In the genomic region with DNA sequence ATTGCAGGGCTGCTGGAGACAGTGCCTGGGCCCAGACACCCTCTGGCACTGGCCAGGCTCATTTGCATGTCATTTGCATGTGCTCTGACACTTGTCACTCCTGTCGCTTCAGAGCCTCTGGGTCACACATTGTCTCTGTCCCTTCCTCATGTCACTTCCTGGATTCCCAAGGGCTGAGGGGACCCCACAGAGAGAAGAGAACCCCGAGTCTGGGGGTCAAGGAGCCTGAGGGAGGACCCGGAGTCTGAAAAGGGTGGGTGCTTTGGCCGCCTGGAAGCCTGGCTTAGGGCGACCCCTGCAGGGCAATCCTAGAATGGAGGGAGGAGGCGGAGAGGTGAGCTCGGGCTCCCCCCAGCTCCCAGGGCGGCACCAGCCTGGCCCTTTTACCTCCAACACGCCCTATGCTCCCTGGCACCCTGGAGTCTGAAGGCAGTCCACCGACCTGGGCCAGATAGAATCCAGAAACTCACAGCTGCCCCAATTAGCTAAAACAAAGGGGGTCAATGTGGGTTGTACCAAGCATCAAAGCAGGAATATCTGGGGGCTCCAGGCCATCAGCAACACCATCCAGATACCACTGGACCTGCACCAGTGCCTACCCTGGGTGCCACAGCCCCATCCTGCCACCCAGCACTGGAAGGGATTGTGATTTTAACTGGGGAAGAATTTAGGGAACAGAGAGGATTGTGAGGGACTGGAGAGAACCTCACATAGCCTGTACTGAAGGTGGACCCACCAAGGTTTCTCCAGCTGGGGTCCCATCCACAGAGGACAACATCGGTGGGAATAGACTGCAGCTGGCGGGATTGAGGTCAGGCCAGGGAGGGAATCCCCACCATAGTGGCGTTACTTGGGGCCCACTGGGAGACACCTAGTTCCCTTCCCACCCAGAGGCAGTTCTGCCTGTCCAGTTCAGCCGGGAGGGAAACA, we compare ENCODE assay signal across 9 cellular contexts. TPM values are rescaled to one million over a fixed set of nuclear protein-coding genes. Genes with fewer than 3 reads are reported as not detected.
A peak's percentile ranks its signal among the peaks of the same experiment; 100 is the strongest.
DNase-seq lines count a peak whose midpoint lies in the region; ATAC-seq and TF ChIP-seq lines count a peak whose summit lies in the region.
"Had no signal": no experiment of that assay in that cellular context is flagged by ENCODE, and none has a peak within 500 bp of the region (broad histone marks: within the 10 kb centered on the region; RNA-seq: fewer than 3 reads in every experiment).

No MANE protein-coding gene starts in this region.

- intact Hi-C loops in ascending aorta (cut with DNase I), result loop anchor here (5.0 kb wide), 1 partner anchor 723 kb away; no protein-coding TSS in a partner anchor

- no peak overlapping the region for H3K4me3 ChIP-seq in ascending aorta

- peak overlapping the region; percentile 12 to 56 for H3K27ac ChIP-seq in ascending aorta

- peak; percentile 25 to 47 (median 34) for TF ChIP-seq CTCF in ascending aorta (IDR thresholded peaks at IDR 0.05)

- DNase-seq in AG20443 (ENCODE audit: low spot score) (peak; percentile 80), T-helper 1 cell (peak; percentile 38 to 71 (median 55)), ascending aorta (ENCODE audit: low spot score in 2 of 2) (peak in 1 of 2 donors; percentile 72), inferior parietal cortex (ENCODE audit: extremely low spot score) (peak; percentile 64), cerebellar nuclear complex (lab: John Stamatoyannopoulos, UW) (no peak)
- DNase-seq in stimulated activated CD4-positive, alpha-beta T cell treated with anti-CD3 and anti-CD28 coated beads, Interleukin-1b, Interleukin-23, amount 100 ng/mL, for 48 hours, result peak; percentile 74

- no peaks in the 10 kb centered on the region for H3K9me3 ChIP-seq in ascending aorta

- H3K27me3 ChIP-seq in ascending aorta, result no peaks in the 10 kb centered on the region

- ATAC-seq in GM18867 (IDR thresholded peaks at IDR 0.05; ENCODE audit: unreplicated experiment), result peak; percentile 77
- ATAC-seq in HG03521 (IDR thresholded peaks at IDR 0.05; ENCODE audit: unreplicated experiment), result peak; percentile 55

- H3K4me1 ChIP-seq in ascending aorta, result peaks cover 3 to 19% of the 10 kb centered on the region in 2 donors

- no peaks in the 10 kb centered on the region for H3K36me3 ChIP-seq in ascending aorta

RNA-seq across cellular contexts. Expression of a gene that starts 21.8 kb away (rescaled TPM):
- total RNA-seq in ascending aorta, result not detected
- total RNA-seq: LHCN-M2 had no signal

RNA-seq across cellular contexts. Expression of a gene that starts 34.2 kb away (rescaled TPM):
- 54.3 TPM for total RNA-seq in ascending aorta
- total RNA-seq: LHCN-M2 had no signal

RNA-seq across cellular contexts. Expression of a gene that starts 36.5 kb away (rescaled TPM):
- not detected for total RNA-seq in ascending aorta
- total RNA-seq: LHCN-M2 had no signal

RNA-seq across cellular contexts. Expression of a gene that starts 56.7 kb away (rescaled TPM):
- not detected for total RNA-seq in ascending aorta
- total RNA-seq: LHCN-M2 had no signal

Comparison
In these comparisons a context has a peak if more than half of its experiments do, and no peak if none do; other contexts are left out.
1. DNase-seq: peak in AG20443 (single experiment), T-helper 1 cell (5 of 5), inferior parietal cortex (single experiment) and stimulated activated CD4-positive, alpha-beta T cell treated with anti-CD3 and anti-CD28 coated beads, Interleukin-1b, Interleukin-23, amount 100 ng/mL, for 48 hours (single experiment); none in cerebellar nuclear complex (0 of 2).